1 cellular context compared by ENCODE assay signal in the genomic region with DNA sequence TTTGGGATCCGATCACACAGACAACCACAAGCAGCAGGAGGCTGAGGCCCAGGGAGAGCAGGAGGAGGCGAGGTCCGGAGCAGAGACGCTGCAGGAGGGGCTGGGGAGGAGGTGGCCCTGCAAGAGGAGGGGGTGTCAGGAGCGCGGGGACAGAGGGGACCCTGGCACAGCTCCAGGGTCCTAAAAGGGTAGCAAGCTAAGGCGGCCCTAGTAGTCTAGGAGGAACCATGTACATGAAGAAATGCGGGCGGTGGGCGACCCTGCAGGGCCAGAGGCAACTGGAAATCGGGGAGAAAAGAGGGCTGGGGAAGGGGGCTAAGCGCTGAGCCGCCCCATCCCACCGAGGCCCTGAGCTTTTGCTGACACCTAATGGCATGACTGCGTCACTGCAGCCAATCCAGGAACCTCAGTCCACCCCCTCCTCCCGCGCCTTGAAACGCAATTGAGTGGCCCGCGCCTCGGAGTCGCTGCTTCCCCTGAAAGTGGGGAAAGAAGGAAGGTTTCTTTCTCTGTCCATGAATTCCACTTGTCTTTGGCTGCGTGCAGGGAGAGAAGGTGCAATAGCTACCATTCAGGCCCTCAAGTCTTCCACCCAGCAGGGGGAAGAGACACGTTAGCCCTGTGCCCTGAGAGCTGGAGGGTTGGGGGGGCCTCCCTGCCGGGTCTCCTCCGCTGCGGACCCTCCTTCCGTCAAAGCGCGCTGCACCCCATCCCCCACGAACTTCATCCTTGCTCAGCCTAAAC.
TF ChIP-seq lines count a peak whose summit lies in the region.

No MANE protein-coding gene starts in this region.

TF ChIP-seq in SK-N-SH treated with all-trans-retinoic acid at 6 μM for 48 hours, 23 proteins besides CTCF, POLR2A, EP300 and RAD21 (continued from another document):
- TF ChIP-seq OSR1 (CRISPR knock-in tag; IDR thresholded peaks at IDR 0.05) (no peak), TCF4 (CRISPR knock-in tag; IDR thresholded peaks at IDR 0.05; ENCODE audit: borderline replicate concordance) (no peak), ZNF565 (CRISPR knock-in tag; conservative IDR thresholded peaks at IDR 0.05; ENCODE audit: low read depth) (no peak), ARNTL (CRISPR knock-in tag; IDR thresholded peaks at IDR 0.05; ENCODE audit: borderline replicate concordance, low read depth) (no peak), CREB5 (CRISPR knock-in tag; IDR thresholded peaks at IDR 0.05; ENCODE audit: low read depth) (no peak), TOX (CRISPR knock-in tag; IDR thresholded peaks at IDR 0.05; ENCODE audit: borderline replicate concordance) (no peak), ISL1 (CRISPR knock-in tag; IDR thresholded peaks at IDR 0.05) (no peak), ZNF8 (CRISPR knock-in tag; IDR thresholded peaks at IDR 0.05) (no peak), ZC3H10 (CRISPR knock-in tag; IDR thresholded peaks at IDR 0.05) (no peak), ZNF70 (CRISPR knock-in tag; IDR thresholded peaks at IDR 0.05) (no peak)
